Comparison of ENCODE assay signal across 34 cellular contexts in genomic region chr1:29633271-29633615, GRCh38.
"Had no signal": no experiment of that assay in that cellular context is flagged by ENCODE, and none has a peak within 500 bp of the region (broad histone marks: within the 10 kb centered on the region; RNA-seq: fewer than 3 reads in every experiment).

No MANE protein-coding gene starts in this region.

- H3K27ac Mint-ChIP-seq: activated CD4-positive, alpha-beta T cell treated with anti-CD3 and anti-CD28 coated beads for 36 hours; activated naive CD4-positive, alpha-beta T cell treated with anti-CD3 and anti-CD28 coated beads for 36 hours; activated naive CD8-positive, alpha-beta T cell treated with anti-CD3 and anti-CD28 coated beads for 36 hours; activated T-helper 1 cell treated with anti-CD3 and anti-CD28 coated beads, Interleukin-12 subunit alpha, Interleukin-12 subunit beta, Interleukin-2, Interleukin-4 antibody, amounts not matched to agents 30 ng/mL and 10 ng/mL and 1 ng/mL, durations not matched to agents 14 hours and 24 hours and 36 hours; immature natural killer cell; natural killer cell treated with Interleukin-12 subunit alpha and Interleukin-12 subunit beta and Interleukin-15 and Interleukin-18, amount 100 ng/mL, for 72 hours; stimulated activated memory B cell treated with anti-CD40 and anti-IgM and Interleukin-4, amounts not matched to agents 10 μg/mL and 1 μg/mL and 100 μg/mL, for 72 hours; T-helper 2 cell treated with Interferon-gamma antibody and Interleukin-4, amounts not matched to agents 5 μg/mL and 100 μg/mL, for 36 hours had no signal

- H3K9me3 ChIP-seq: adrenal gland, colonic mucosa, lower lobe of right lung, mucosa of descending colon had no signal

- ATAC-seq: activated CD4-positive, alpha-beta T cell treated with anti-CD3 and anti-CD28 coated beads for 36 hours; esophagus mucosa; lower lobe of right lung; mucosa of descending colon; natural killer cell treated with Interleukin-12 subunit alpha and Interleukin-12 subunit beta and Interleukin-15 and Interleukin-18, amount 100 ng/mL, for 72 hours; stimulated activated memory B cell treated with anti-CD40 and anti-IgM and Interleukin-4, amounts not matched to agents 10 μg/mL and 1 μg/mL and 100 μg/mL, for 72 hours; stimulated activated naive CD8-positive, alpha-beta T cell treated with anti-CD3 and anti-CD28 coated beads, Interleukin-15, amount 100 ng/mL, for 72 hours had no signal

- H3K27ac ChIP-seq: adrenal gland, cardiac muscle cell, colonic mucosa, dorsolateral prefrontal cortex, lower lobe of right lung, parathyroid adenoma, right atrium auricular region, upper lobe of left lung had no signal

- H3K4me2 ChIP-seq: smooth muscle cell had no signal

- H3K27me3 ChIP-seq: cardiac muscle cell, colonic mucosa, right atrium auricular region, upper lobe of left lung had no signal

- H3K36me3 ChIP-seq: adrenal gland, cardiac muscle cell, colonic mucosa, lower lobe of right lung, right atrium auricular region, upper lobe of left lung had no signal

- H3K4me3 ChIP-seq: adrenal gland, cardiac muscle cell, colonic mucosa, dorsolateral prefrontal cortex, lower lobe of right lung, mucosa of descending colon, right atrium auricular region, smooth muscle cell, upper lobe of left lung had no signal

- H3K9me3 Mint-ChIP-seq: activated naive CD8-positive, alpha-beta T cell treated with anti-CD3 and anti-CD28 coated beads for 36 hours; activated T-helper 1 cell treated with anti-CD3 and anti-CD28 coated beads, Interleukin-12 subunit alpha, Interleukin-12 subunit beta, Interleukin-2, Interleukin-4 antibody, amounts not matched to agents 30 ng/mL and 10 ng/mL and 1 ng/mL, durations not matched to agents 14 hours and 24 hours and 36 hours; natural killer cell treated with Interleukin-12 subunit alpha and Interleukin-12 subunit beta and Interleukin-15 and Interleukin-18, amount 100 ng/mL, for 72 hours; stimulated activated naive CD8-positive, alpha-beta T cell treated with anti-CD3 and anti-CD28 coated beads, Interleukin-15, amount 100 ng/mL, for 72 hours; T-helper 2 cell treated with Interferon-gamma antibody and Interleukin-4, amounts not matched to agents 5 μg/mL and 100 μg/mL, for 36 hours had no signal

- H3K36me3 Mint-ChIP-seq: activated naive CD8-positive, alpha-beta T cell treated with anti-CD3 and anti-CD28 coated beads for 36 hours; brain; immature natural killer cell; natural killer cell treated with Interleukin-12 subunit alpha and Interleukin-12 subunit beta and Interleukin-15 and Interleukin-18, amount 100 ng/mL, for 72 hours; stimulated activated memory B cell treated with anti-CD40 and anti-IgM and Interleukin-4, amounts not matched to agents 10 μg/mL and 1 μg/mL and 100 μg/mL, for 72 hours had no signal

- H3K9ac ChIP-seq: parathyroid adenoma had no signal

- DNase-seq: activated CD4-positive, alpha-beta T cell treated with anti-CD3 and anti-CD28 coated beads for 36 hours; activated CD4-positive, CD25-positive, alpha-beta regulatory T cell; activated effector memory CD4-positive, alpha-beta T cell treated with anti-CD3 and anti-CD28 coated beads, Interleukin-2, amount 50 U/mL, for 16 hours; activated naive CD4-positive, alpha-beta T cell treated with anti-CD3 and anti-CD28 coated beads for 36 hours; activated naive CD8-positive, alpha-beta T cell treated with anti-CD3 and anti-CD28 coated beads for 36 hours; activated T-cell treated with anti-CD3 and anti-CD28 coated beads, Interleukin-2, amount 50 U/mL, for 1 hour; aorta; cerebellar nuclear complex; colonic mucosa; dorsolateral prefrontal cortex; foreskin fibroblast; hypothalamus; immature natural killer cell; lower lobe of right lung; mesendoderm; mucosa of descending colon; stimulated activated CD4-positive, alpha-beta T cell treated with anti-CD3 and anti-CD28 coated beads, Interleukin-1b, Interleukin-23, amount 100 ng/mL, for 48 hours; stimulated activated CD4-positive, alpha-beta T cell treated with anti-CD3 and anti-CD28 coated beads, Interleukin-4, amount 100 ng/mL, for 4 hours; stimulated activated CD8-positive, alpha-beta memory T cell treated with anti-CD3 and anti-CD28 coated beads, Interleukin-4, amount 100 ng/mL, for 48 hours; stimulated activated naive CD8-positive, alpha-beta T cell treated with anti-CD3 and anti-CD28 coated beads, Interleukin-15, amount 100 ng/mL, for 72 hours; substantia nigra; T-helper 1 cell; upper lobe of left lung had no signal

- H3K4me3 Mint-ChIP-seq: activated CD4-positive, alpha-beta T cell treated with anti-CD3 and anti-CD28 coated beads for 36 hours; activated naive CD4-positive, alpha-beta T cell treated with anti-CD3 and anti-CD28 coated beads for 36 hours; activated naive CD8-positive, alpha-beta T cell treated with anti-CD3 and anti-CD28 coated beads for 36 hours; activated T-helper 1 cell treated with anti-CD3 and anti-CD28 coated beads, Interleukin-12 subunit alpha, Interleukin-12 subunit beta, Interleukin-2, Interleukin-4 antibody, amounts not matched to agents 30 ng/mL and 10 ng/mL and 1 ng/mL, durations not matched to agents 14 hours and 24 hours and 36 hours; brain; immature natural killer cell; natural killer cell treated with Interleukin-12 subunit alpha and Interleukin-12 subunit beta and Interleukin-15 and Interleukin-18, amount 100 ng/mL, for 72 hours; stimulated activated memory B cell treated with anti-CD40 and anti-IgM and Interleukin-4, amounts not matched to agents 10 μg/mL and 1 μg/mL and 100 μg/mL, for 72 hours; stimulated activated naive CD8-positive, alpha-beta T cell treated with anti-CD3 and anti-CD28 coated beads, Interleukin-15, amount 100 ng/mL, for 72 hours; T-helper 2 cell treated with Interferon-gamma antibody and Interleukin-4, amounts not matched to agents 5 μg/mL and 100 μg/mL, for 36 hours had no signal

- H3K4me1 Mint-ChIP-seq: activated CD4-positive, alpha-beta T cell treated with anti-CD3 and anti-CD28 coated beads for 36 hours; activated naive CD8-positive, alpha-beta T cell treated with anti-CD3 and anti-CD28 coated beads for 36 hours; immature natural killer cell; stimulated activated memory B cell treated with anti-CD40 and anti-IgM and Interleukin-4, amounts not matched to agents 10 μg/mL and 1 μg/mL and 100 μg/mL, for 72 hours; stimulated activated naive CD8-positive, alpha-beta T cell treated with anti-CD3 and anti-CD28 coated beads, Interleukin-15, amount 100 ng/mL, for 72 hours had no signal

- H2AFZ ChIP-seq: parathyroid adenoma had no signal

- H3K4me1 ChIP-seq: adrenal gland, colonic mucosa, lower lobe of right lung, parathyroid adenoma, right atrium auricular region, upper lobe of left lung had no signal
